ENCODE assay signal across 15 cellular contexts in genomic region chr2:168614291-168615018, GRCh38.
DNase-seq lines count a peak whose midpoint lies in the region; FAIRE-seq and TF ChIP-seq lines count a peak whose summit lies in the region.
"Had no signal": no experiment of that assay in that cellular context is flagged by ENCODE, and none has a peak within 500 bp of the region (broad histone marks: within the 10 kb centered on the region; RNA-seq: fewer than 3 reads in every experiment).

No MANE protein-coding gene starts in this region.

- peaks cover 0 to 3% (median 3%) of the 10 kb centered on the region in 4 experiments; a peak in 2 of 8 replicates for H3K36me3 ChIP-seq in H1 (ENCODE audit: control insufficient read depth in 2 of 4, insufficient read depth in 4 of 4, low read length in 3 of 4)
- H3K36me3 ChIP-seq: gastroesophageal sphincter, left lung had no signal

- no peak overlapping the region for H2AFZ ChIP-seq in H1 (ENCODE audit: low read length)

- H4K20me1 ChIP-seq in H1 (replicated peaks in 1 of 2; ENCODE audit: control insufficient read depth in 1 of 2, insufficient read depth in 2 of 2, low read length in 2 of 2), result no peaks in the 10 kb centered on the region

- H3K18ac ChIP-seq in H1 (ENCODE audit: extremely low read depth, low read length), result no peak overlapping the region

- no peak for TF ChIP-seq EP300 in H1 (IDR thresholded peaks at IDR 0.05; ENCODE audit: borderline replicate concordance in 1 of 2, low read depth in 2 of 2, low read length in 2 of 2)

- H3K9me3 Mint-ChIP-seq in activated naive CD4-positive, alpha-beta T cell treated with anti-CD3 and anti-CD28 coated beads for 36 hours, result peaks cover 3% of the 10 kb centered on the region
- H3K9me3 Mint-ChIP-seq in type B pancreatic cell, result peaks cover 20% of the 10 kb centered on the region

- H3K23me2 ChIP-seq in H1 (ENCODE audit: low read depth, low read length), result no peaks in the 10 kb centered on the region

- no peak overlapping the region for H3K4me3 ChIP-seq in H1 (ENCODE audit: extremely low read depth in 1 of 4, insufficient read depth in 2 of 4, low read depth in 3 of 4, low read length in 4 of 4)
- H3K4me3 ChIP-seq: gastroesophageal sphincter, left lung had no signal

- intact Hi-C loops in activated naive CD4-positive, alpha-beta T cell treated with anti-CD3 and anti-CD28 coated beads for 36 hours (cut with micrococcal nuclease), result no loop called here

- H3K79me2 ChIP-seq in H1 (ENCODE audit: control insufficient read depth in 1 of 2, insufficient read depth in 2 of 2, low read length in 2 of 2), result no peaks in the 10 kb centered on the region

- no peak overlapping the region for H3K27ac Mint-ChIP-seq in activated naive CD4-positive, alpha-beta T cell treated with anti-CD3 and anti-CD28 coated beads for 36 hours
- H3K27ac Mint-ChIP-seq in type B pancreatic cell, result no peak overlapping the region

- WGBS in H1 (ENCODE audit: extremely low coverage in 1 of 2, insufficient coverage in 1 of 2, insufficient read length in 1 of 2, insufficient replicate concordance in 2 of 2, low coverage in 1 of 2, low lambda C conversion rate in 2 of 2, missing lambda C conversion rate in 1 of 2), 2 experiments, result 93% methylated on average over 2 of the region's 2 CpGs; no CpG with 5 or more reads in 1 of the 2 experiments

- no peak overlapping the region for H3K56ac ChIP-seq in H1 (replicated peaks; ENCODE audit: insufficient read length, low read depth, low read length)

- peaks cover 0 to 2% (median 0%) of the 10 kb centered on the region in 4 experiments; a peak in 2 of 7 replicates for H3K4me1 ChIP-seq in H1 (replicated peaks in 1 of 4; ENCODE audit: control insufficient read depth in 3 of 4, insufficient read depth in 4 of 4, low read length in 3 of 4)
- H3K4me1 ChIP-seq: left lung had no signal

- H4K91ac ChIP-seq in H1 (replicated peaks; ENCODE audit: insufficient read length, low read length), result no peak overlapping the region

- H3K4me2 ChIP-seq in H1 (ENCODE audit: insufficient read depth in 1 of 2, low read depth in 2 of 2, low read length in 2 of 2), result no peak overlapping the region

- H3K27ac ChIP-seq in H1 (ENCODE audit: low read depth, low read length), result no peak overlapping the region
- H3K27ac ChIP-seq: gastroesophageal sphincter, left lung had no signal

- no peak overlapping the region for H3K4me3 Mint-ChIP-seq in activated naive CD4-positive, alpha-beta T cell treated with anti-CD3 and anti-CD28 coated beads for 36 hours
- no peak overlapping the region for H3K4me3 Mint-ChIP-seq in type B pancreatic cell

- CTCF ChIA-PET in activated naive CD4-positive, alpha-beta T cell treated with anti-CD3 and anti-CD28 coated beads for 36 hours (lab: Charles Lee), result interaction anchor here (0.6 to 1.6 kb wide), 6 partner anchors 11 to 456 kb away, joined by 3 to 4 read pairs (median 3); no protein-coding TSS in a partner anchor
- CTCF ChIA-PET in H1 (lab: Charles Lee; ENCODE audit: partially characterized antibody), result interaction anchor here (0.8 to 1.7 kb wide), 13 partner anchors 18 to 1235 kb away, joined by 3 to 9 read pairs (median 3); no protein-coding TSS in a partner anchor

- no peak overlapping the region for H4K5ac ChIP-seq in H1 (ENCODE audit: insufficient read length, low read depth, low read length)

- no peaks in the 10 kb centered on the region for H3K27me3 ChIP-seq in H1 (replicated peaks in 1 of 4; ENCODE audit: control insufficient read depth in 3 of 4, extremely low read depth in 1 of 4, insufficient read depth in 3 of 4, low read length in 3 of 4)
- H3K27me3 ChIP-seq: gastroesophageal sphincter, left lung had no signal

- no peak overlapping the region for H3K4ac ChIP-seq in H1 (replicated peaks; ENCODE audit: insufficient read length, low read depth, low read length)

- H3K14ac ChIP-seq in H1 (ENCODE audit: insufficient read length), result no peak overlapping the region

- H3K36me3 Mint-ChIP-seq in activated naive CD4-positive, alpha-beta T cell treated with anti-CD3 and anti-CD28 coated beads for 36 hours (ENCODE audit: low read depth), result peaks cover 7% of the 10 kb centered on the region
- peaks cover 33% of the 10 kb centered on the region for H3K36me3 Mint-ChIP-seq in type B pancreatic cell

- H3K9ac ChIP-seq in H1 (replicated peaks in 1 of 4; ENCODE audit: extremely low read depth in 1 of 4, low read depth in 3 of 4, low read length in 3 of 4), result no peak overlapping the region

- no peak overlapping the region for H2BK120ac ChIP-seq in H1 (replicated peaks; ENCODE audit: low read depth, low read length)

- H2AK5ac ChIP-seq in H1 (ENCODE audit: low read depth, low read length), result no peak overlapping the region

- TF ChIP-seq CTCF in H1 (IDR thresholded peaks at IDR 0.05; ENCODE audit: control extremely low read depth in 1 of 3, insufficient read depth in 1 of 3, low read depth in 1 of 3, low read length in 3 of 3), result peak in 2 of 3 experiments; percentile 32 to 57; a peak in 2 of 4 replicates
- peak; percentile 36 for TF ChIP-seq CTCF in type B pancreatic cell (conservative IDR thresholded peaks at IDR 0.05)

- peaks cover 0 to 8% of the 10 kb centered on the region in 2 experiments; a peak in 2 of 4 replicates for H3K9me3 ChIP-seq in H1 (ENCODE audit: insufficient read depth in 2 of 2, low read depth in 1 of 2, low read length in 1 of 2)
- H3K9me3 ChIP-seq: gastroesophageal sphincter, left lung had no signal

- H2BK12ac ChIP-seq in H1 (ENCODE audit: low read depth, low read length), result no peak overlapping the region

- H2BK15ac ChIP-seq in H1 (ENCODE audit: low read length), result no peak overlapping the region

- POLR2A ChIA-PET in H1 (lab: Charles Lee; ENCODE audit: partially characterized antibody), result no interaction called here

- H3K23ac ChIP-seq in H1 (ENCODE audit: insufficient read length), result no peak overlapping the region

- peak; percentile 27 for DNase-seq in activated naive CD4-positive, alpha-beta T cell treated with anti-CD3 and anti-CD28 coated beads for 36 hours
- no peak for DNase-seq in activated naive CD4-positive, alpha-beta T cell (lab: John Stamatoyannopoulos, UW)
- DNase-seq in NAMALWA (ENCODE audit: low spot score), result peak; percentile 34
- DNase-seq in H1 (ENCODE audit: low read depth in 1 of 2, low spot score in 2 of 2), result peak in 1 of 2 experiments; percentile 54
- DNase-seq in type B pancreatic cell (ENCODE audit: extremely low spot score, unreplicated experiment), result no peak
- no peak for DNase-seq in DMS79 treated with DMSO at 0.1 percent for 48 hours (lab: John Stamatoyannopoulos, UW)
- DNase-seq in EL, result no peak
- DNase-seq in dedifferentiated amniotic fluid mesenchymal stem cell (ENCODE audit: extremely low spot score), result no peak
- DNase-seq: central memory CD4-positive, alpha-beta T cell; left lung; NCI-H1436 treated with DMSO at 0.1 percent for 48 hours; nucleus accumbens; RPMI8226; stimulated activated naive CD8-positive, alpha-beta T cell treated with anti-CD3 and anti-CD28 coated beads, Interleukin-15, Interleukin-2, amounts not matched to agents 100 U/mL and 50 U/mL, for 24 hours had no signal

- TF ChIP-seq POLR2A in H1 (IDR thresholded peaks at IDR 0.05; ENCODE audit: control extremely low read depth in 1 of 2, low read depth in 2 of 2, low read length in 2 of 2), result no peak

- peaks cover 18% of the 10 kb centered on the region for H3K4me1 Mint-ChIP-seq in activated naive CD4-positive, alpha-beta T cell treated with anti-CD3 and anti-CD28 coated beads for 36 hours (ENCODE audit: low read depth)
- peaks cover 5% of the 10 kb centered on the region for H3K4me1 Mint-ChIP-seq in type B pancreatic cell (ENCODE audit: unreplicated experiment)

- H4K8ac ChIP-seq in H1 (ENCODE audit: extremely low read depth, insufficient read depth, low read length), result no peak overlapping the region

- H2BK20ac ChIP-seq in H1 (ENCODE audit: low read length), result no peak overlapping the region

- TF ChIP-seq RAD21 in H1 (IDR thresholded peaks at IDR 0.05 in 1 of 2, conservative IDR thresholded peaks at IDR 0.05 in 1 of 2; ENCODE audit: low read depth in 2 of 2, low read length in 2 of 2), result peak; percentile 41 to 49

- no peak for FAIRE-seq in H1 (lab: Jason Lieb, UNC)

- no peaks in the 10 kb centered on the region for H3K27me3 Mint-ChIP-seq in activated naive CD4-positive, alpha-beta T cell treated with anti-CD3 and anti-CD28 coated beads for 36 hours (ENCODE audit: low read depth)
- H3K27me3 Mint-ChIP-seq in type B pancreatic cell, result no peaks in the 10 kb centered on the region

- H2BK5ac ChIP-seq in H1 (ENCODE audit: low read depth, low read length), result no peak overlapping the region

- H3K79me1 ChIP-seq in H1 (ENCODE audit: low read depth, low read length), result no peaks in the 10 kb centered on the region

TF ChIP-seq in H1, 55 proteins besides CTCF, POLR2A, EP300 and RAD21 (continues in another document):
- TF ChIP-seq BCL11A (IDR thresholded peaks at IDR 0.05; ENCODE audit: low read depth in 2 of 2, low read length in 2 of 2) (no peak), TAF1 (IDR thresholded peaks at IDR 0.05; ENCODE audit: low read depth, low read length) (no peak), ATF2 (IDR thresholded peaks at IDR 0.05; ENCODE audit: low read length) (no peak), KDM1A (IDR thresholded peaks at IDR 0.05; ENCODE audit: borderline replicate concordance, low read length) (no peak), BRCA1 (IDR thresholded peaks at IDR 0.05; ENCODE audit: low read depth, low read length) (no peak), SIX5 (IDR thresholded peaks at IDR 0.05; ENCODE audit: low read depth, low read length) (no peak), JUND (IDR thresholded peaks at IDR 0.05; ENCODE audit: low read length) (no peak), CBX5 (IDR thresholded peaks at IDR 0.05; ENCODE audit: low read depth, low read length) (no peak), ASH2L (IDR thresholded peaks at IDR 0.05; ENCODE audit: low read length) (no peak), BACH1 (IDR thresholded peaks at IDR 0.05; ENCODE audit: low read length) (no peak), HDAC2 (IDR thresholded peaks at IDR 0.05; ENCODE audit: borderline replicate concordance in 1 of 2, low read depth in 2 of 2, low read length in 2 of 2) (no peak), ATF3 (IDR thresholded peaks at IDR 0.05; ENCODE audit: insufficient read depth, low read depth, low read length) (no peak)

Comparison
In these comparisons a context has a peak if more than half of its experiments do, and no peak if none do; other contexts are left out.
1. DNase-seq: peak in activated naive CD4-positive, alpha-beta T cell treated with anti-CD3 and anti-CD28 coated beads for 36 hours (single experiment) and NAMALWA (single experiment); none in activated naive CD4-positive, alpha-beta T cell (0 of 4), type B pancreatic cell (single experiment), DMS79 treated with DMSO at 0.1 percent for 48 hours (single experiment), EL (single experiment) and dedifferentiated amniotic fluid mesenchymal stem cell (single experiment).